In the genomic region with DNA sequence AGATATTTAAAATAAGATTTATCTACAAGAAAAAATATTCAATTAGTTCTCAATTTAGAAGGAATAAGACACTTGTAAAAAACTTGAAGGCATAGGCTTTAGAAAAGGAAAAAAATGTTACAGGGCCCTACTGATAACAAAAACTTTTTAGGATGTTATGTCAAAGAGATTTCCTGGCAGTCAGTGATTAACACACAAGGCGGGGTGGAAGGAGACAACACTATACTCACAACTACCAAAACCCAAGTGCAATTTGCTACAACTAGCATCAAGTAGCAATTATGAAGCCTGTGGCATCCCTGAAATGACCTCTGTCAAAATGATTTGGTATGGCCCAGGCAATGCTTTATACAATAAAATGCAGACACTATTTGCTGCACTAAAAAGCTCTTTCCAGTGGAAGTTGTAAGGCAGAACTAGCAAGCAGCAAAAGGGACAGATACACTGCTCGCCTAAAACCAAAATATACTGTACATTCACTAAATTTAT, we compare ENCODE assay signal across 18 cellular contexts. TPM values are rescaled to one million over a fixed set of nuclear protein-coding genes. Genes with fewer than 3 reads are reported as not detected.
DNase-seq lines count a peak whose midpoint lies in the region; ATAC-seq and TF ChIP-seq lines count a peak whose summit lies in the region.
"Had no signal": no experiment of that assay in that cellular context is flagged by ENCODE, and none has a peak within 500 bp of the region (broad histone marks: within the 10 kb centered on the region; RNA-seq: fewer than 3 reads in every experiment).

No MANE protein-coding gene starts in this region.

- H3K4me3 ChIP-seq in body of pancreas, result no peak overlapping the region
- H3K4me3 ChIP-seq: lung, neural progenitor cell, stomach, uterus had no signal

- H3K27me3 Mint-ChIP-seq in natural killer cell (ENCODE audit: low read depth in 2 of 2) (no peaks in the 10 kb centered on the region), MCF 10A (ENCODE audit: insufficient read depth, unreplicated experiment) (no peaks in the 10 kb centered on the region)
- no peaks in the 10 kb centered on the region for H3K27me3 Mint-ChIP-seq in natural killer cell treated with Interleukin-12 subunit alpha and Interleukin-12 subunit beta and Interleukin-15 and Interleukin-18, amount 100 ng/mL, for 72 hours
- no peaks in the 10 kb centered on the region for H3K27me3 Mint-ChIP-seq in CD4-positive, alpha-beta T cell
- H3K27me3 Mint-ChIP-seq: dendritic cell treated with granulocyte-macrophage colony-stimulating factor and Interleukin-4, amounts not matched to agents 40 ng/mL and 50 ng/mL, for 4 days had no signal

- BruUV-seq in MCF 10A (replicated peaks; lab: Mats Ljungman, UMichigan), result no TSS peak

- H3K27ac Mint-ChIP-seq in natural killer cell (peak overlapping the region; percentile 47 to 48), MCF 10A (ENCODE audit: low read depth, unreplicated experiment) (peak overlapping the region; percentile 67)
- H3K27ac Mint-ChIP-seq in natural killer cell treated with Interleukin-12 subunit alpha and Interleukin-12 subunit beta and Interleukin-15 and Interleukin-18, amount 100 ng/mL, for 72 hours, result no peak overlapping the region
- H3K27ac Mint-ChIP-seq in CD4-positive, alpha-beta T cell, result no peak overlapping the region
- no peak overlapping the region for H3K27ac Mint-ChIP-seq in activated naive CD4-positive, alpha-beta T cell treated with anti-CD3 and anti-CD28 coated beads, Interleukin-2, amount 50 U/mL, for 72 hours
- H3K27ac Mint-ChIP-seq: CD8-positive, alpha-beta T cell; dendritic cell treated with granulocyte-macrophage colony-stimulating factor and Interleukin-4, amounts not matched to agents 40 ng/mL and 50 ng/mL, for 4 days; neural progenitor cell had no signal

- no peak for TF ChIP-seq CTCF in natural killer cell (IDR thresholded peaks at IDR 0.05)
- TF ChIP-seq CTCF in MCF 10A (IDR thresholded peaks at IDR 0.05; ENCODE audit: unreplicated experiment), result no peak
- TF ChIP-seq CTCF in CD4-positive, alpha-beta T cell (IDR thresholded peaks at IDR 0.05), result no peak
- no peak for TF ChIP-seq CTCF in body of pancreas (IDR thresholded peaks at IDR 0.05)

- H3K36me3 Mint-ChIP-seq in natural killer cell (no peaks in the 10 kb centered on the region), MCF 10A (ENCODE audit: insufficient read depth, unreplicated experiment) (peaks cover 11% of the 10 kb centered on the region)
- no peaks in the 10 kb centered on the region for H3K36me3 Mint-ChIP-seq in natural killer cell treated with Interleukin-12 subunit alpha and Interleukin-12 subunit beta and Interleukin-15 and Interleukin-18, amount 100 ng/mL, for 72 hours
- peaks cover 12% of the 10 kb centered on the region for H3K36me3 Mint-ChIP-seq in CD4-positive, alpha-beta T cell (ENCODE audit: low read depth)
- peaks cover 0 to 4% of the 10 kb centered on the region in 2 donors for H3K36me3 Mint-ChIP-seq in activated naive CD4-positive, alpha-beta T cell treated with anti-CD3 and anti-CD28 coated beads, Interleukin-2, amount 50 U/mL, for 72 hours

- no peaks in the 10 kb centered on the region for H3K9me3 ChIP-seq in CD4-positive, alpha-beta T cell (ENCODE audit: control insufficient read depth, low read length)
- no peaks in the 10 kb centered on the region for H3K9me3 ChIP-seq in body of pancreas
- H3K9me3 ChIP-seq: stomach, uterus had no signal

- H3K27ac ChIP-seq in CD4-positive, alpha-beta T cell (ENCODE audit: low read depth, low read length), result no peak overlapping the region
- H3K27ac ChIP-seq in body of pancreas, result peak overlapping the region in 2 of 4 donors; percentile 40 to 74
- H3K27ac ChIP-seq: neural progenitor cell, uterus had no signal

- no peaks in the 10 kb centered on the region for H3K27me3 ChIP-seq in CD4-positive, alpha-beta T cell (ENCODE audit: control insufficient read depth, insufficient read depth, low read length)
- H3K27me3 ChIP-seq in body of pancreas, result no peaks in the 10 kb centered on the region
- H3K27me3 ChIP-seq: neural progenitor cell, stomach, uterus had no signal

- TF ChIP-seq POLR2A in body of pancreas (IDR thresholded peaks at IDR 0.05), result no peak

- WGBS in body of pancreas, 2 donors, result 94 to 98% methylated on average over 2 of the region's 2 CpGs

- DNase-seq in natural killer cell (no peak), MCF 10A (ENCODE audit: unreplicated experiment) (no peak), lung microvascular endothelial cell (ENCODE audit: low read depth in 2 of 2) (peak; percentile 28 to 33), body of pancreas (no peak)
- DNase-seq in natural killer cell treated with Interleukin-12 subunit alpha and Interleukin-12 subunit beta and Interleukin-15 and Interleukin-18, amount 100 ng/mL, for 72 hours (ENCODE audit: low spot score), result no peak
- no peak for DNase-seq in CD4-positive, alpha-beta T cell
- DNase-seq in activated naive CD4-positive, alpha-beta T cell treated with anti-CD3 and anti-CD28 coated beads, Interleukin-2, amount 50 U/mL, for 72 hours (ENCODE audit: low spot score in 2 of 2), result no peak
- DNase-seq: activated CD4-positive, CD25-positive, alpha-beta regulatory T cell treated with anti-CD3 and anti-CD28 coated beads, Interleukin-2, amount 50 U/mL, for 72 hours; CD8-positive, alpha-beta T cell; DND-41; NCI-H2029; SIG-M5; stomach; uterus had no signal

- no peak for ATAC-seq in natural killer cell
- ATAC-seq in natural killer cell treated with Interleukin-12 subunit alpha and Interleukin-12 subunit beta and Interleukin-15 and Interleukin-18, amount 100 ng/mL, for 72 hours, result no peak
- no peak for ATAC-seq in CD4-positive, alpha-beta T cell (ENCODE audit: poor library complexity)
- no peak for ATAC-seq in HG03432 (IDR thresholded peaks at IDR 0.05; ENCODE audit: unreplicated experiment)
- ATAC-seq in activated naive CD4-positive, alpha-beta T cell treated with anti-CD3 and anti-CD28 coated beads, Interleukin-2, amount 50 U/mL, for 72 hours, result no peak
- ATAC-seq in body of pancreas, result no peak
- ATAC-seq: CD8-positive, alpha-beta T cell had no signal

- H3K36me3 ChIP-seq in body of pancreas (replicated peaks in 1 of 2; ENCODE audit: insufficient read depth in 1 of 2, low read depth in 2 of 2), result no peaks in the 10 kb centered on the region
- H3K36me3 ChIP-seq: neural progenitor cell, stomach, uterus had no signal

- intact Hi-C loops in natural killer cell (cut with micrococcal nuclease), result no loop called here
- intact Hi-C loops in MCF 10A (cut with micrococcal nuclease), result no loop called here
- intact Hi-C loops in CD4-positive, alpha-beta T cell (cut with DNase I, micrococcal nuclease), result no loop called here
- intact Hi-C loops in body of pancreas (cut with DNase I), result no loop called here

- CTCF ChIA-PET in MCF 10A (lab: Yijun Ruan, JAX), result interaction anchor here (0.6 to 1.2 kb wide), 3 partner anchors 12 to 131 kb away, joined by 3 to 4 read pairs (median 3); no protein-coding TSS in a partner anchor
- CTCF ChIA-PET in CD4-positive, alpha-beta T cell (lab: Charles Lee), result no interaction called here

- POLR2A ChIA-PET in MCF 10A (lab: Yijun Ruan, JAX), result interaction anchor here (0.6 to 4.6 kb wide), 11 partner anchors 11 to 134 kb away, joined by 3 to 36 read pairs (median 4); partner anchors contain the start of genes GPATCH11, HEATR5B and STRN
- POLR2A ChIA-PET in CD4-positive, alpha-beta T cell (lab: Charles Lee), result no interaction called here

- H3K9me3 Mint-ChIP-seq in natural killer cell (no peaks in the 10 kb centered on the region), MCF 10A (ENCODE audit: unreplicated experiment) (no peaks in the 10 kb centered on the region)
- no peaks in the 10 kb centered on the region for H3K9me3 Mint-ChIP-seq in natural killer cell treated with Interleukin-12 subunit alpha and Interleukin-12 subunit beta and Interleukin-15 and Interleukin-18, amount 100 ng/mL, for 72 hours
- H3K9me3 Mint-ChIP-seq in CD4-positive, alpha-beta T cell, result no peaks in the 10 kb centered on the region
- no peaks in the 10 kb centered on the region for H3K9me3 Mint-ChIP-seq in activated naive CD4-positive, alpha-beta T cell treated with anti-CD3 and anti-CD28 coated beads, Interleukin-2, amount 50 U/mL, for 72 hours
- H3K9me3 Mint-ChIP-seq: CD8-positive, alpha-beta T cell; dendritic cell treated with granulocyte-macrophage colony-stimulating factor and Interleukin-4, amounts not matched to agents 40 ng/mL and 50 ng/mL, for 4 days; neural progenitor cell had no signal

- H3K4me1 ChIP-seq in body of pancreas, result peaks cover 28% of the 10 kb centered on the region
- H3K4me1 ChIP-seq: neural progenitor cell, uterus had no signal

- H3K4me1 Mint-ChIP-seq in natural killer cell (peaks cover 49 to 51% of the 10 kb centered on the region in 2 donors), MCF 10A (ENCODE audit: insufficient read depth, unreplicated experiment) (peaks cover 31% of the 10 kb centered on the region)
- peaks cover 33% of the 10 kb centered on the region in 2 donors for H3K4me1 Mint-ChIP-seq in natural killer cell treated with Interleukin-12 subunit alpha and Interleukin-12 subunit beta and Interleukin-15 and Interleukin-18, amount 100 ng/mL, for 72 hours (ENCODE audit: low read depth in 2 of 2)
- peaks cover 57% of the 10 kb centered on the region for H3K4me1 Mint-ChIP-seq in CD4-positive, alpha-beta T cell (ENCODE audit: low read depth)

- no peak overlapping the region for H3K4me3 Mint-ChIP-seq in natural killer cell
- H3K4me3 Mint-ChIP-seq in natural killer cell treated with Interleukin-12 subunit alpha and Interleukin-12 subunit beta and Interleukin-15 and Interleukin-18, amount 100 ng/mL, for 72 hours, result no peak overlapping the region
- H3K4me3 Mint-ChIP-seq in MCF 10A (ENCODE audit: unreplicated experiment), result no peak overlapping the region
- no peak overlapping the region for H3K4me3 Mint-ChIP-seq in CD4-positive, alpha-beta T cell
- H3K4me3 Mint-ChIP-seq: CD8-positive, alpha-beta T cell; dendritic cell treated with granulocyte-macrophage colony-stimulating factor and Interleukin-4, amounts not matched to agents 40 ng/mL and 50 ng/mL, for 4 days; neural progenitor cell had no signal

RNA-seq across cellular contexts. Expression of gene STRN, which starts 15.3 kb away (rescaled TPM):
- total RNA-seq in natural killer cell (10 to 100 TPM; 43.1 to 49.9 (median 43.4) TPM), MCF 10A (2022) (24.9 and 25.3 TPM in 2 replicates), lung microvascular endothelial cell (13.7 and 19.4 TPM in 2 replicates), body of pancreas (10 to 100 TPM in 1 of 2 donors, 1 to 10 TPM in 1; 7.3 to 12.7 TPM)
- 10 to 100 TPM; 25.3 to 36.0 TPM for total RNA-seq in natural killer cell treated with Interleukin-12 subunit alpha and Interleukin-12 subunit beta and Interleukin-15 and Interleukin-18, amount 100 ng/mL, for 72 hours
- 10 to 100 TPM; 20.4 to 20.8 TPM for total RNA-seq in CD4-positive, alpha-beta T cell
- 10 to 100 TPM; 29.8 to 37.2 TPM for total RNA-seq in activated naive CD4-positive, alpha-beta T cell treated with anti-CD3 and anti-CD28 coated beads, Interleukin-2, amount 50 U/mL, for 72 hours

Comparison
In these comparisons a context has a peak if more than half of its experiments do, and no peak if none do; other contexts are left out.
1. H3K27ac Mint-ChIP-seq: peak in natural killer cell (2 of 2) and MCF 10A (single experiment); none in natural killer cell treated with Interleukin-12 subunit alpha and Interleukin-12 subunit beta and Interleukin-15 and Interleukin-18, amount 100 ng/mL, for 72 hours (0 of 2), CD4-positive, alpha-beta T cell (single experiment) and activated naive CD4-positive, alpha-beta T cell treated with anti-CD3 and anti-CD28 coated beads, Interleukin-2, amount 50 U/mL, for 72 hours (0 of 2).
2. DNase-seq: peak in lung microvascular endothelial cell (2 of 2); none in natural killer cell (single experiment), natural killer cell treated with Interleukin-12 subunit alpha and Interleukin-12 subunit beta and Interleukin-15 and Interleukin-18, amount 100 ng/mL, for 72 hours (single experiment), MCF 10A (single experiment), CD4-positive, alpha-beta T cell (0 of 10), activated naive CD4-positive, alpha-beta T cell treated with anti-CD3 and anti-CD28 coated beads, Interleukin-2, amount 50 U/mL, for 72 hours (0 of 2) and body of pancreas (0 of 4).